In genomic region chr5:75818661-75819060, GRCh38 we compare ENCODE assay signal across 22 cellular contexts.
A peak's percentile ranks its signal among the peaks of the same experiment; 100 is the strongest.
DNase-seq lines count a peak whose midpoint lies in the region; TF ChIP-seq lines count a peak whose summit lies in the region.
"Had no signal": no experiment of that assay in that cellular context is flagged by ENCODE, and none has a peak within 500 bp of the region (broad histone marks: within the 10 kb centered on the region; RNA-seq: fewer than 3 reads in every experiment).

No MANE protein-coding gene starts in this region.

- TF ChIP-seq RAD21 in neural cell (conservative IDR thresholded peaks at IDR 0.05): no peak

- TF ChIP-seq POLR2A in lower leg skin (IDR thresholded peaks at IDR 0.05): no peak

- no peaks in the 10 kb centered on the region for H3F3A ChIP-seq in neural cell (ENCODE audit: insufficient read depth, low read length, poor library complexity, severe bottlenecking)

- DNase-seq in epithelial cell of esophagus (ENCODE audit: low read depth) (peak; percentile 8), lower leg skin (ENCODE audit: low spot score in 2 of 2) (no peak), 8988T (no peak), CD14-positive monocyte (ENCODE audit: low spot score) (no peak)
- DNase-seq: AML-193; CD4-positive, alpha-beta memory T cell; CD4-positive, CD25-positive, alpha-beta regulatory T cell; CD8-positive, alpha-beta memory T cell; COR-L47; DMS 273 treated with DMSO at 0.1 percent for 48 hours; DMS153; DMS53; DMS79; DND-41; EL; GDM1 had no signal

- no peak overlapping the region for H3K4me3 Mint-ChIP-seq in CD14-positive monocyte
- H3K4me3 Mint-ChIP-seq: B cell; CD4-positive, alpha-beta memory T cell; CD4-positive, CD25-positive, alpha-beta regulatory T cell; CD8-positive, alpha-beta memory T cell had no signal

- peak; percentile 93 for TF ChIP-seq EP300 in neural cell (conservative IDR thresholded peaks at IDR 0.05; ENCODE audit: poor library complexity, severe bottlenecking)

- no peak overlapping the region for H3K4me2 ChIP-seq in neural cell (ENCODE audit: low read length)
- H3K4me2 ChIP-seq: A549; BLaER1 treated with 17β-estradiol and CSF1 and Interleukin-3, amounts not matched to agents 10 nM and 100 nM had no signal

- no peaks in the 10 kb centered on the region for H4K20me1 ChIP-seq in neural cell (ENCODE audit: insufficient read depth)
- H4K20me1 ChIP-seq: BLaER1 treated with 17β-estradiol and CSF1 and Interleukin-3, amounts not matched to agents 10 nM and 100 nM had no signal

- WGBS in lower leg skin, 2 donors: 94 to 97% methylated on average over 2 of the region's 2 CpGs

- peaks cover 12 to 29% (median 18%) of the 10 kb centered on the region in 7 donors for H3K9me3 Mint-ChIP-seq in CD14-positive monocyte

- H3K27ac Mint-ChIP-seq in CD14-positive monocyte: no peak overlapping the region
- H3K27ac Mint-ChIP-seq: B cell; CD4-positive, alpha-beta memory T cell; CD4-positive, CD25-positive, alpha-beta regulatory T cell; CD8-positive, alpha-beta memory T cell had no signal

- H3K36me3 Mint-ChIP-seq in CD14-positive monocyte: no peaks in the 10 kb centered on the region
- H3K36me3 Mint-ChIP-seq: CD4-positive, alpha-beta memory T cell; CD4-positive, CD25-positive, alpha-beta regulatory T cell had no signal

- TF ChIP-seq CTCF in epithelial cell of esophagus (IDR thresholded peaks at IDR 0.05; ENCODE audit: insufficient read depth, low read depth, low read length, missing control alignments): no peak
- TF ChIP-seq CTCF in neural cell (IDR thresholded peaks at IDR 0.05; ENCODE audit: poor library complexity, severe bottlenecking): no peak
- no peak for TF ChIP-seq CTCF in lower leg skin (IDR thresholded peaks at IDR 0.05)
- TF ChIP-seq CTCF in CD14-positive monocyte (IDR thresholded peaks at IDR 0.05): no peak

- H3K27ac ChIP-seq in neural cell (ENCODE audit: low read length): peak overlapping the region; percentile 39
- H3K27ac ChIP-seq: A549; BLaER1 treated with 17β-estradiol and CSF1 and Interleukin-3, amounts not matched to agents 10 nM and 100 nM; C4-2B had no signal

- H3K79me2 ChIP-seq in neural cell (replicated peaks; ENCODE audit: insufficient read depth, low read length): no peaks in the 10 kb centered on the region

- no peaks in the 10 kb centered on the region for H3K4me1 Mint-ChIP-seq in CD14-positive monocyte
- H3K4me1 Mint-ChIP-seq: CD4-positive, alpha-beta memory T cell; CD4-positive, CD25-positive, alpha-beta regulatory T cell; CD8-positive, alpha-beta memory T cell had no signal

- H3K36me3 ChIP-seq in neural cell (ENCODE audit: insufficient read depth, low read length): no peaks in the 10 kb centered on the region
- H3K36me3 ChIP-seq: BLaER1 treated with 17β-estradiol and CSF1 and Interleukin-3, amounts not matched to agents 10 nM and 100 nM had no signal

- intact Hi-C loops in lower leg skin (cut with DNase I; ENCODE audit: low total_unique reads) (no loop called here), CD14-positive monocyte (cut with micrococcal nuclease) (no loop called here)

- no peak overlapping the region for H3K9ac ChIP-seq in neural cell (ENCODE audit: low read length)
- H3K9ac ChIP-seq: BLaER1 treated with 17β-estradiol and CSF1 and Interleukin-3, amounts not matched to agents 10 nM and 100 nM had no signal

- no peaks in the 10 kb centered on the region for H3K9me2 ChIP-seq in neural cell (ENCODE audit: insufficient read depth, low read length)

- peaks cover 4 to 13% (median 7%) of the 10 kb centered on the region in 3 donors for H3K27me3 Mint-ChIP-seq in CD14-positive monocyte (ENCODE audit: low read depth in 3 of 3)

- H2AFZ ChIP-seq in neural cell (ENCODE audit: low read depth, low read length): no peak overlapping the region

- no peak overlapping the region for H3K4me3 ChIP-seq in epithelial cell of esophagus (ENCODE audit: low read length)
- H3K4me3 ChIP-seq in neural cell (ENCODE audit: low read length): no peak overlapping the region
- no peak overlapping the region for H3K4me3 ChIP-seq in lower leg skin (ENCODE audit: low read depth, poor library complexity, severe bottlenecking)
- H3K4me3 ChIP-seq: A549; BLaER1 treated with 17β-estradiol and CSF1 and Interleukin-3, amounts not matched to agents 10 nM and 100 nM; GM12878 had no signal

- no peaks in the 10 kb centered on the region for H3K27me3 ChIP-seq in neural cell (ENCODE audit: insufficient read depth, low read depth, low read length)
- H3K27me3 ChIP-seq: BLaER1 treated with 17β-estradiol and CSF1 and Interleukin-3, amounts not matched to agents 10 nM and 100 nM had no signal

- H3K9me3 ChIP-seq in neural cell (ENCODE audit: low read length): no peaks in the 10 kb centered on the region
- H3K9me3 ChIP-seq: A549 had no signal

TF ChIP-seq in neural cell, 6 proteins besides CTCF, POLR2A, EP300 and RAD21:
- TF ChIP-seq SMC3 (conservative IDR thresholded peaks at IDR 0.05; ENCODE audit: poor library complexity) (no peak), POLR2AphosphoS5 (IDR thresholded peaks at IDR 0.05) (peak; percentile 78), REST (IDR thresholded peaks at IDR 0.05; ENCODE audit: borderline replicate concordance) (no peak)
